In the genomic region with DNA sequence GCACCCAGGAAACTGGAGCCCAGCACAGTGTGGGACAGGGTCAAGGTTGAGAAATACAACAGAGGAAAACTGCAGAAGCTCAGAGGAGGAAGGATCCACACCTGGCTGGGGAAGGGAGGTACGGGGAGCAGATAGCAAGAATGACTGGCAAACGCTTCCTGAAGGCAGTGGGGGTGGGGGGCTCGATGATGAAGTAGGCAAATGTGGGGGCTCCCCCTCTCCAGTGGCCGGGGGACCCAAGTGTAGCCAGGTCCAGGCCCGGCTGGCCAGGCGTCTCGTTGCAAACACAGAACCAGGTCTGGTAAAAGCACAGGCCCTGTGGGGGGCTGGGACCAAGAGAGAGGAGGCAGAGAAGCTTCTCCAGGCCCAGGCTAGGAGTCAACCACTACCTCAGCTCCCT, we compare ENCODE assay signal across 1 cellular context.
TF ChIP-seq lines count a peak whose summit lies in the region.

No MANE protein-coding gene starts in this region.

TF ChIP-seq in H1, 55 proteins besides CTCF, POLR2A, EP300 and RAD21:
- TF ChIP-seq KDM5A (IDR thresholded peaks at IDR 0.05; ENCODE audit: low read length) (no peak), TCF12 (IDR thresholded peaks at IDR 0.05; ENCODE audit: low read depth, low read length) (no peak), EGR1 (IDR thresholded peaks at IDR 0.05; ENCODE audit: borderline replicate concordance, low read depth, low read length) (no peak), SP1 (IDR thresholded peaks at IDR 0.05; ENCODE audit: low read depth, low read length) (no peak), TAF7 (optimal IDR thresholded peaks at IDR 0.05; ENCODE audit: borderline replicate concordance, low read depth, low read length) (no peak), ASH2L (IDR thresholded peaks at IDR 0.05; ENCODE audit: low read length) (no peak), ZNF274 (IDR thresholded peaks at IDR 0.05; ENCODE audit: borderline replicate concordance, extremely low read depth, low read length) (no peak), SRF (IDR thresholded peaks at IDR 0.05; ENCODE audit: low read depth, low read length) (no peak), CHD2 (IDR thresholded peaks at IDR 0.05; ENCODE audit: low read length) (no peak), CBX8 (IDR thresholded peaks at IDR 0.05; ENCODE audit: borderline replicate concordance, low read depth, low read length) (no peak), RNF2 (IDR thresholded peaks at IDR 0.05; ENCODE audit: borderline replicate concordance, low read depth, low read length, missing control alignments, poor library complexity, severe bottlenecking) (no peak), CBX5 (IDR thresholded peaks at IDR 0.05; ENCODE audit: low read depth, low read length) (no peak), GABPA (IDR thresholded peaks at IDR 0.05; ENCODE audit: borderline replicate concordance, insufficient read depth, low read length) (no peak), RBBP5 (IDR thresholded peaks at IDR 0.05; ENCODE audit: borderline replicate concordance, low read depth, low read length) (no peak), HDAC6 (IDR thresholded peaks at IDR 0.05; ENCODE audit: low read depth, low read length) (no peak), CTBP2 (IDR thresholded peaks at IDR 0.05; ENCODE audit: borderline replicate concordance, insufficient read depth, insufficient read length, low read length) (no peak), CREB1 (IDR thresholded peaks at IDR 0.05) (no peak), JUND (IDR thresholded peaks at IDR 0.05; ENCODE audit: low read length) (no peak), RXRA (IDR thresholded peaks at IDR 0.05; ENCODE audit: insufficient read depth, low read depth, low read length) (no peak), SIX5 (IDR thresholded peaks at IDR 0.05; ENCODE audit: low read depth, low read length) (no peak)
